8 cellular contexts compared by ENCODE assay signal in genomic region chr2:127086800-127087737, GRCh38. TPM values are rescaled to one million over a fixed set of nuclear protein-coding genes. Genes with fewer than 3 reads are reported as not detected.
DNase-seq lines count a peak whose midpoint lies in the region; ATAC-seq and TF ChIP-seq lines count a peak whose summit lies in the region.

No MANE protein-coding gene starts in this region.

- H3K4me3 Mint-ChIP-seq in chondrocyte (ENCODE audit: unreplicated experiment): peak overlapping the region; percentile 46
- peak overlapping the region; percentile 82 for H3K4me3 Mint-ChIP-seq in memory B cell

- H3K27ac Mint-ChIP-seq in chondrocyte (ENCODE audit: unreplicated experiment) (peak overlapping the region; percentile 94), memory B cell (peak overlapping the region; percentile 87)

- no peak overlapping the region for H3K4me3 ChIP-seq in urinary bladder (ENCODE audit: low read depth, low read length)

- peaks cover 2% of the 10 kb centered on the region for H3K4me1 ChIP-seq in urinary bladder (ENCODE audit: insufficient read depth)

- H3K27ac ChIP-seq in urinary bladder (ENCODE audit: low read depth): peak overlapping the region; percentile 84

- 17% methylated on average over 26 of the region's 26 CpGs for WGBS in urinary bladder

- H3K36me3 ChIP-seq in urinary bladder (ENCODE audit: insufficient read depth): no peaks in the 10 kb centered on the region

- H3K9me3 Mint-ChIP-seq in chondrocyte (ENCODE audit: low read depth) (no peaks in the 10 kb centered on the region), memory B cell (no peaks in the 10 kb centered on the region)

- DNase-seq in GDM1 (lab: John Stamatoyannopoulos, UW): peak; percentile 73
- peak; percentile 87 for DNase-seq in Kasumi-1 (lab: John Stamatoyannopoulos, UW)
- DNase-seq in chondrocyte (ENCODE audit: low spot score): no peak
- DNase-seq in memory B cell (ENCODE audit: low spot score in 2 of 2): peak in 1 of 2 donors; percentile 34
- DNase-seq in stimulated activated CD4-positive, alpha-beta T cell treated with anti-CD3 and anti-CD28 coated beads, Interleukin-15, amount 100 ng/mL, for 24 hours: no peak
- DNase-seq in foreskin melanocyte: no peak

- ATAC-seq in GM21786 (IDR thresholded peaks at IDR 0.05; ENCODE audit: unreplicated experiment): peak; percentile 76
- ATAC-seq in memory B cell (ENCODE audit: low read depth): peak; percentile 47

- H3K27me3 Mint-ChIP-seq in chondrocyte (ENCODE audit: low read depth) (no peaks in the 10 kb centered on the region), memory B cell (no peaks in the 10 kb centered on the region)

- H3K36me3 Mint-ChIP-seq in chondrocyte (ENCODE audit: low read depth) (no peaks in the 10 kb centered on the region), memory B cell (no peaks in the 10 kb centered on the region)

- H3K4me1 Mint-ChIP-seq in chondrocyte (ENCODE audit: low read depth) (peaks cover 64% of the 10 kb centered on the region), memory B cell (peaks cover 49% of the 10 kb centered on the region)

- TF ChIP-seq CTCF in chondrocyte (IDR thresholded peaks at IDR 0.05): no peak

RNA-seq across cellular contexts. Expression of gene BIN1, which starts 19.9 kb away (rescaled TPM):
- total RNA-seq in chondrocyte (40.0 to 64.0 TPM (median 63.6 TPM) in 3 replicates), urinary bladder (72.9 TPM)
- 149 TPM for polyA plus RNA-seq in urinary bladder

Comparison
In these comparisons a context has a peak if more than half of its experiments do, and no peak if none do; other contexts are left out.
1. DNase-seq: peak in GDM1 (single experiment) and Kasumi-1 (2 of 2); none in chondrocyte (single experiment), stimulated activated CD4-positive, alpha-beta T cell treated with anti-CD3 and anti-CD28 coated beads, Interleukin-15, amount 100 ng/mL, for 24 hours (single experiment) and foreskin melanocyte (single experiment).